ENCODE assay signal across 34 cellular contexts in the genomic region with DNA sequence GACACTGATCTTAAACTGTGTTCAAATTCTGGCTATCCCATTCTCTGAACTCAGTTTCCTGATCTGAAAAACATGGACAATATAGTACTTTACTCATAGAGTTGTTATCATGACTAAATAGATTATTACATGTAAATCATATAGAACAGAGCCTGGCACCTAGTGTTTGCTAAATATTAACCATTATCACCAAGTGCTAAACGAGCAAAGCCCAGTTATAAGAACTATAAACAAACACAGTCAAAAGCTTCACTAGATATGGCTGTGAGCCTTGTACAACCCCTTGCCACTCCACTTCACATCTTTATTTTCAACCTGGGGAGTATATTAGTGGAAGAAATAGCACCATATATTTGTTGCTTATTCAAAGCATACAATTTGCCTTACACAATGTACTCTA.
"Had no signal": no experiment of that assay in that cellular context is flagged by ENCODE, and none has a peak within 500 bp of the region (broad histone marks: within the 10 kb centered on the region; RNA-seq: fewer than 3 reads in every experiment).

No MANE protein-coding gene starts in this region.

- H3K36me3 ChIP-seq: MG63 had no signal

- DNase-seq: Karpas-422, Kasumi-1, MG63, MM.1S, MV-4-11, NCI-H1048, NCI-H1092, NCI-H1092 treated with DMSO at 0.1 percent for 48 hours, NCI-H1105, NCI-H1105 treated with DMSO at 0.1 percent for 48 hours, NCI-H1417, NCI-H1417 treated with DMSO at 0.1 percent for 48 hours, NCI-H1436, NCI-H1436 treated with DMSO at 0.1 percent for 48 hours, NCI-H146, NCI-H1694, NCI-H1694 treated with DMSO at 0.1 percent for 48 hours, NCI-H187, NCI-H187 treated with DMSO at 0.1 percent for 48 hours, NCI-H1930, NCI-H2029 treated with DMSO at 0.1 percent for 48 hours, NCI-H2081, NCI-H2081 treated with DMSO at 0.1 percent for 48 hours, NCI-H2107, NCI-H2171, NCI-H2171 treated with DMSO at 0.1 percent for 48 hours, NCI-H2227 treated with DMSO at 0.1 percent for 48 hours, NCI-H226, NCI-H345, NCI-H446, NCI-H446 treated with DMSO at 0.1 percent for 48 hours, NCI-H510A, NCI-H510A treated with DMSO at 0.1 percent for 48 hours, NCI-H524 had no signal

- H3K27me3 ChIP-seq: MG63 had no signal

- H3K4me3 ChIP-seq: MG63 had no signal

- H3K9me3 ChIP-seq: MG63 had no signal
